ENCODE assay signal across 13 cellular contexts in genomic region chr22:30408388-30409101, GRCh38. TPM values are rescaled to one million over a fixed set of nuclear protein-coding genes. Genes with fewer than 3 reads are reported as not detected.
DNase-seq lines count a peak whose midpoint lies in the region; ATAC-seq, FAIRE-seq and TF ChIP-seq lines count a peak whose summit lies in the region.
"Had no signal": no experiment of that assay in that cellular context is flagged by ENCODE, and none has a peak within 500 bp of the region (broad histone marks: within the 10 kb centered on the region; RNA-seq: fewer than 3 reads in every experiment).

No MANE protein-coding gene starts in this region.

- ATAC-seq in right cardiac atrium: peak; percentile 16 to 89
- ATAC-seq in Right ventricle myocardium inferior: no peak
- ATAC-seq in GM18519 (IDR thresholded peaks at IDR 0.05; ENCODE audit: low FRiP score, unreplicated experiment): no peak

- DNase-seq in right cardiac atrium: no peak
- DNase-seq in Right ventricle myocardium inferior (ENCODE audit: missing footprints): no peak
- peak; percentile 51 for DNase-seq in UCSD-AML1 (lab: John Stamatoyannopoulos, UW; ENCODE audit: unreplicated experiment)
- DNase-seq in fibroblast of villous mesenchyme (ENCODE audit: low read depth): peak; percentile 38
- no peak for DNase-seq in urothelium cell line (ENCODE audit: low spot score)
- no peak for DNase-seq in nucleus accumbens (lab: John Stamatoyannopoulos, UW)
- DNase-seq in NCI-H2171 (lab: John Stamatoyannopoulos, UW): no peak
- DNase-seq: activated CD8-positive, alpha-beta memory T cell treated with anti-CD3 and anti-CD28 coated beads, Interleukin-2, amount 50 U/mL, for 4 hours; BE2C; caudate nucleus; hippocampal formation; NCI-H2227 treated with DMSO at 0.1 percent for 48 hours had no signal

- H3K9me3 ChIP-seq in right cardiac atrium (ENCODE audit: control insufficient read depth, low read length): no peaks in the 10 kb centered on the region
- H3K9me3 ChIP-seq: BE2C had no signal

- H3K27me3 ChIP-seq in right cardiac atrium (ENCODE audit: control insufficient read depth, insufficient read depth): no peaks in the 10 kb centered on the region
- H3K27me3 ChIP-seq: BE2C had no signal

- intact Hi-C loops in right cardiac atrium (cut with DNase I) (no loop called here), Right ventricle myocardium inferior (cut with DNase I) (no loop called here)

- TF ChIP-seq CTCF in fibroblast of villous mesenchyme (IDR thresholded peaks at IDR 0.05; ENCODE audit: insufficient read depth, low read depth, low read length): no peak

- WGBS in right cardiac atrium: 80% methylated on average over 13 of the region's 13 CpGs

- H3K4me3 ChIP-seq in right cardiac atrium (ENCODE audit: low read length) (no peak overlapping the region), fibroblast of villous mesenchyme (ENCODE audit: low read depth, low read length) (no peak overlapping the region)

- no peaks in the 10 kb centered on the region for H3K4me1 ChIP-seq in right cardiac atrium (ENCODE audit: control insufficient read depth, insufficient read depth, low read length)
- H3K4me1 ChIP-seq: BE2C had no signal

- no peak overlapping the region for H3K27ac ChIP-seq in right cardiac atrium (ENCODE audit: low read length)

- peak; percentile 37 for FAIRE-seq in urothelium cell line (lab: Jason Lieb, UNC)

RNA-seq across cellular contexts. Expression of gene SEC14L2, which starts 11.7 kb away (rescaled TPM):
- total RNA-seq in right cardiac atrium: 1 to 10 TPM; 2.0 to 5.5 (median 3.5) TPM
- polyA plus RNA-seq in right cardiac atrium: 1.6 TPM
- total RNA-seq in Right ventricle myocardium inferior: 0.65 TPM
- total RNA-seq in fibroblast of villous mesenchyme: 9.5 and 12.2 TPM in 2 replicates

RNA-seq across cellular contexts. Expression of gene MTFP1, which starts 17.0 kb away (rescaled TPM):
- total RNA-seq in right cardiac atrium (10 to 100 TPM; 15.5 to 29.3 (median 18.6) TPM), Right ventricle myocardium inferior (18.2 TPM), fibroblast of villous mesenchyme (10.8 and 11.3 TPM in 2 replicates)
- polyA plus RNA-seq in right cardiac atrium: 38.9 TPM

RNA-seq across cellular contexts. Expression of gene RNF215, which starts 21.3 kb away (rescaled TPM):
- total RNA-seq in right cardiac atrium (10 to 100 TPM in 3 of 4 donors, 1 to 10 TPM in 1; 8.7 to 17.0 (median 12.7) TPM), Right ventricle myocardium inferior (3.7 TPM), fibroblast of villous mesenchyme (19.6 and 20.3 TPM in 2 replicates)
- polyA plus RNA-seq in right cardiac atrium: 5.7 TPM

RNA-seq across cellular contexts. Expression of gene CCDC157, which starts 51.7 kb away (rescaled TPM):
- total RNA-seq in right cardiac atrium (1 to 10 TPM in 3 of 4 donors, under 1 TPM in 1; 0.47 to 2.1 (median 1.4) TPM), Right ventricle myocardium inferior (0.46 TPM), fibroblast of villous mesenchyme (1.3 and 2.6 TPM in 2 replicates)
- 0.66 TPM for polyA plus RNA-seq in right cardiac atrium

RNA-seq across cellular contexts. Expression of gene SF3A1, which starts 51.9 kb away (rescaled TPM):
- 100 to 1,000 TPM; 105 to 110 (median 108) TPM for total RNA-seq in right cardiac atrium
- polyA plus RNA-seq in right cardiac atrium: 16.2 TPM
- total RNA-seq in Right ventricle myocardium inferior: 95.4 TPM
- 23.5 and 27.2 TPM in 2 replicates for total RNA-seq in fibroblast of villous mesenchyme

Comparison
In these comparisons a context has a peak if more than half of its experiments do, and no peak if none do; other contexts are left out.
1. ATAC-seq: peak in right cardiac atrium (2 of 2); none in Right ventricle myocardium inferior (single experiment) and GM18519 (single experiment).
2. DNase-seq: peak in UCSD-AML1 (single experiment) and fibroblast of villous mesenchyme (single experiment); none in right cardiac atrium (0 of 3), Right ventricle myocardium inferior (single experiment), urothelium cell line (single experiment), nucleus accumbens (0 of 56) and NCI-H2171 (single experiment).